In genomic region chr7:80929619-80930018, GRCh38 we compare ENCODE assay signal across 25 cellular contexts. TPM values are rescaled to one million over a fixed set of nuclear protein-coding genes. Genes with fewer than 3 reads are reported as not detected.
DNase-seq lines count a peak whose midpoint lies in the region; ATAC-seq and TF ChIP-seq lines count a peak whose summit lies in the region.
"Had no signal": no experiment of that assay in that cellular context is flagged by ENCODE, and none has a peak within 500 bp of the region (broad histone marks: within the 10 kb centered on the region; RNA-seq: fewer than 3 reads in every experiment).

No MANE protein-coding gene starts in this region.

- peaks cover 10% of the 10 kb centered on the region for H3K4me1 Mint-ChIP-seq in MCF 10A (ENCODE audit: insufficient read depth, unreplicated experiment)
- H3K4me1 Mint-ChIP-seq: activated naive CD4-positive, alpha-beta T cell treated with anti-CD3 and anti-CD28 coated beads, Interleukin-2, amount 10 ng/mL, durations not matched to agents 7 days and 5 days; B cell; neural progenitor cell had no signal

- H3K9me3 ChIP-seq in mammary epithelial cell (replicated peaks; ENCODE audit: insufficient read depth, low read length) (peaks cover 6% of the 10 kb centered on the region), smooth muscle cell (replicated peaks; ENCODE audit: low read depth) (no peaks in the 10 kb centered on the region)
- H3K9me3 ChIP-seq: colonic mucosa, esophagus squamous epithelium had no signal

- dilution Hi-C loops in mammary epithelial cell (cut with HindIII; ENCODE audit: low sequenced_read_pairs): no loop called here

- BruUV-seq in mammary epithelial cell (replicated peaks; lab: Mats Ljungman, UMichigan): no TSS peak
- BruUV-seq in MCF 10A (replicated peaks; lab: Mats Ljungman, UMichigan): no TSS peak

- intact Hi-C loops in mammary epithelial cell (cut with micrococcal nuclease): no loop called here
- intact Hi-C loops in MCF 10A (cut with micrococcal nuclease): no loop called here
- intact Hi-C loops in posterior cingulate gyrus (cut with DNase I): no loop called here

- H3K27ac ChIP-seq in mammary epithelial cell (ENCODE audit: insufficient read depth, low read depth, low read length) (peak overlapping the region; percentile 78), smooth muscle cell (ENCODE audit: low read depth) (peak overlapping the region; percentile 57)
- H3K27ac ChIP-seq: colonic mucosa, esophagus squamous epithelium, KMS-11, neural progenitor cell had no signal

- H3K27me3 ChIP-seq in mammary epithelial cell (ENCODE audit: insufficient read depth, low read length): no peaks in the 10 kb centered on the region
- H3K27me3 ChIP-seq in smooth muscle cell (ENCODE audit: low read depth): no peaks in the 10 kb centered on the region
- H3K27me3 ChIP-seq: colonic mucosa, esophagus squamous epithelium, neural progenitor cell had no signal

- POLR2A ChIA-PET in MCF 10A (lab: Yijun Ruan, JAX): no interaction called here

- H3K27me3 Mint-ChIP-seq in MCF 10A (ENCODE audit: insufficient read depth, unreplicated experiment): no peaks in the 10 kb centered on the region
- H3K27me3 Mint-ChIP-seq: activated naive CD4-positive, alpha-beta T cell treated with anti-CD3 and anti-CD28 coated beads, Interleukin-2, amount 10 ng/mL, durations not matched to agents 7 days and 5 days; B cell; effector memory CD8-positive, alpha-beta T cell; progenitor cell of endocrine pancreas had no signal

- ATAC-seq in esophagus mucosa: peak; percentile 64
- ATAC-seq: effector memory CD8-positive, alpha-beta T cell had no signal

- TF ChIP-seq CTCF in mammary epithelial cell (conservative IDR thresholded peaks at IDR 0.05 in 1 of 2, IDR thresholded peaks at IDR 0.05 in 1 of 2; ENCODE audit: extremely low read depth in 1 of 2, insufficient read depth in 1 of 2, low read depth in 1 of 2, low read length in 2 of 2): no peak
- no peak for TF ChIP-seq CTCF in MCF 10A (IDR thresholded peaks at IDR 0.05; ENCODE audit: unreplicated experiment)
- no peak for TF ChIP-seq CTCF in smooth muscle cell (IDR thresholded peaks at IDR 0.05; ENCODE audit: borderline replicate concordance, insufficient read depth, poor library complexity, severe bottlenecking)

- WGBS in mammary epithelial cell (ENCODE audit: low coverage, missing lambda C conversion rate): 9% methylated on average over 3 of the region's 3 CpGs
- 40% methylated on average over 3 of the region's 3 CpGs for WGBS in smooth muscle cell (ENCODE audit: low lambda C conversion rate)

- H3K79me2 ChIP-seq in mammary epithelial cell (ENCODE audit: insufficient read depth, low read length) (no peaks in the 10 kb centered on the region), smooth muscle cell (ENCODE audit: low read depth) (no peaks in the 10 kb centered on the region)

- no peak overlapping the region for H3K4me3 Mint-ChIP-seq in MCF 10A (ENCODE audit: unreplicated experiment)
- H3K4me3 Mint-ChIP-seq: activated naive CD4-positive, alpha-beta T cell treated with anti-CD3 and anti-CD28 coated beads, Interleukin-2, amount 10 ng/mL, durations not matched to agents 7 days and 5 days; B cell; effector memory CD8-positive, alpha-beta T cell; neural progenitor cell had no signal

- no peaks in the 10 kb centered on the region for H3K36me3 ChIP-seq in mammary epithelial cell (ENCODE audit: insufficient read depth, low read length)
- H3K36me3 ChIP-seq in smooth muscle cell (ENCODE audit: low read depth): no peaks in the 10 kb centered on the region
- H3K36me3 ChIP-seq: colonic mucosa, esophagus squamous epithelium, neural progenitor cell had no signal

- in situ Hi-C loops in mammary epithelial cell (cut with MboI; ENCODE audit: low sequenced_read_pairs in 2 of 2): loop anchor here in 1 of 2 donors (10.0 kb wide), 1 partner anchor 145 kb away; no protein-coding TSS in a partner anchor

- H3K36me3 Mint-ChIP-seq in MCF 10A (ENCODE audit: insufficient read depth, unreplicated experiment): no peaks in the 10 kb centered on the region
- H3K36me3 Mint-ChIP-seq: activated naive CD4-positive, alpha-beta T cell treated with anti-CD3 and anti-CD28 coated beads, Interleukin-2, amount 10 ng/mL, durations not matched to agents 7 days and 5 days; neural progenitor cell had no signal

- H3F3A ChIP-seq in smooth muscle cell (ENCODE audit: low read depth): no peaks in the 10 kb centered on the region

- H4K20me1 ChIP-seq in mammary epithelial cell (ENCODE audit: insufficient read depth, low read length) (no peaks in the 10 kb centered on the region), smooth muscle cell (ENCODE audit: low read depth) (no peaks in the 10 kb centered on the region)

- CTCF ChIA-PET in mammary epithelial cell (lab: Charles Lee; ENCODE audit: low non-redundant PET): no interaction called here
- CTCF ChIA-PET in MCF 10A (lab: Yijun Ruan, JAX): interaction anchor here (1.2 kb wide), 1 partner anchor 9 kb away, joined by 4 read pairs; no protein-coding TSS in a partner anchor

- H3K4me3 ChIP-seq in mammary epithelial cell (replicated peaks in 1 of 3; ENCODE audit: insufficient read depth in 1 of 3, low read depth in 2 of 3, low read length in 3 of 3) (no peak overlapping the region), smooth muscle cell (no peak overlapping the region)
- H3K4me3 ChIP-seq: colonic mucosa, esophagus squamous epithelium, neural progenitor cell had no signal

- H3K27ac Mint-ChIP-seq in MCF 10A (ENCODE audit: low read depth, unreplicated experiment): no peak overlapping the region
- H3K27ac Mint-ChIP-seq: activated naive CD4-positive, alpha-beta T cell treated with anti-CD3 and anti-CD28 coated beads, Interleukin-2, amount 10 ng/mL, durations not matched to agents 7 days and 5 days; B cell; effector memory CD8-positive, alpha-beta T cell; neural progenitor cell; progenitor cell of endocrine pancreas had no signal

- H3K9ac ChIP-seq in mammary epithelial cell (ENCODE audit: insufficient read depth, low read length): peak overlapping the region; percentile 1
- no peak overlapping the region for H3K9ac ChIP-seq in smooth muscle cell (ENCODE audit: low read depth)
- H3K9ac ChIP-seq: KMS-11, neural progenitor cell had no signal

- peak overlapping the region; percentile 66 for H2AFZ ChIP-seq in mammary epithelial cell (ENCODE audit: low read depth, low read length)
- H2AFZ ChIP-seq in smooth muscle cell (ENCODE audit: low read depth): no peak overlapping the region
- H2AFZ ChIP-seq: neural progenitor cell had no signal

- H3K4me1 ChIP-seq in mammary epithelial cell (ENCODE audit: insufficient read depth, low read length): peaks cover 27% of the 10 kb centered on the region
- H3K4me1 ChIP-seq in smooth muscle cell (ENCODE audit: low read depth): no peaks in the 10 kb centered on the region
- H3K4me1 ChIP-seq: colonic mucosa, esophagus squamous epithelium, neural progenitor cell had no signal

- DNase-seq in mammary epithelial cell (peak; percentile 77), MCF 10A (ENCODE audit: unreplicated experiment) (no peak), RKO (ENCODE audit: low spot score) (peak; percentile 33), smooth muscle cell (lab: John Stamatoyannopoulos, UW; ENCODE audit: unreplicated experiment) (no peak), SIG-M5 treated with dmso at 0.1 percent for 504 hours (lab: John Stamatoyannopoulos, UW; ENCODE audit: unreplicated experiment) (no peak), posterior cingulate gyrus (no peak), NCI-H1436 (lab: John Stamatoyannopoulos, UW) (no peak)
- DNase-seq: 8988T; activated CD4-positive, alpha-beta T cell treated with anti-CD3 and anti-CD28 coated beads, Interleukin-2, amount 50 U/mL, for 1 hour; activated naive CD4-positive, alpha-beta T cell treated with anti-CD3 and anti-CD28 coated beads, Interleukin-2, amount 10 ng/mL, durations not matched to agents 7 days and 5 days; amniotic stem cell; colonic mucosa; DMS53; effector memory CD8-positive, alpha-beta T cell; esophagus squamous epithelium; kidney glomerular epithelial cell; MV-4-11; NCI-H1694 treated with DMSO at 0.1 percent for 48 hours; NCI-H2171 treated with DMSO at 0.1 percent for 48 hours; NCI-H524 had no signal

- H3K4me2 ChIP-seq in mammary epithelial cell (ENCODE audit: insufficient read depth, low read depth, low read length) (peak overlapping the region; percentile 28), smooth muscle cell (no peak overlapping the region)
- H3K4me2 ChIP-seq: KMS-11, neural progenitor cell had no signal

- H3K9me3 Mint-ChIP-seq in MCF 10A (ENCODE audit: unreplicated experiment): no peaks in the 10 kb centered on the region

RNA-seq across cellular contexts. Expression of gene SEMA3C, which starts 10.8 kb away (rescaled TPM):
- total RNA-seq in mammary epithelial cell: 100 to 1,000 TPM; 312 to 708 TPM
- 140 TPM for polyA plus RNA-seq in mammary epithelial cell
- 473 TPM for polyA minus RNA-seq in mammary epithelial cell
- 91.0 and 140 TPM in 2 replicates for total RNA-seq in MCF 10A (2022)
- total RNA-seq in esophagus mucosa: 9.5 TPM
- 280 and 295 TPM in 2 replicates for total RNA-seq in smooth muscle cell
- 20.6 and 94.4 TPM in 2 replicates for polyA plus RNA-seq in smooth muscle cell
- total RNA-seq: B cell had no signal

Comparison
In these comparisons a context has a peak if more than half of its experiments do, and no peak if none do; other contexts are left out.
1. DNase-seq: peak in mammary epithelial cell (single experiment) and RKO (single experiment); none in MCF 10A (single experiment), smooth muscle cell (single experiment), SIG-M5 treated with dmso at 0.1 percent for 504 hours (single experiment), posterior cingulate gyrus (0 of 10) and NCI-H1436 (single experiment).